11 cellular contexts compared by ENCODE assay signal in genomic region chr22:24178502-24179440, GRCh38. TPM values are rescaled to one million over a fixed set of nuclear protein-coding genes. Genes with fewer than 3 reads are reported as not detected.
DNase-seq lines count a peak whose midpoint lies in the region; ATAC-seq, FAIRE-seq and TF ChIP-seq lines count a peak whose summit lies in the region.
"Had no signal": no experiment of that assay in that cellular context is flagged by ENCODE, and none has a peak within 500 bp of the region (broad histone marks: within the 10 kb centered on the region; RNA-seq: fewer than 3 reads in every experiment).

No MANE protein-coding gene starts in this region.

- 94% methylated on average over 17 of the region's 21 CpGs for WGBS in HepG2 (ENCODE audit: low lambda C conversion rate)
- 86% methylated on average over 12 of the region's 21 CpGs for WGBS in right lobe of liver (ENCODE audit: insufficient coverage, low coverage, low lambda C conversion rate, missing lambda C conversion rate)

- TF ChIP-seq CTCF in HepG2 (CRISPR knock-in tag; IDR thresholded peaks at IDR 0.05) (peak; percentile 44), right lobe of liver (IDR thresholded peaks at IDR 0.05) (peak in 2 of 4 donors; percentile 15), RWPE2 (IDR thresholded peaks at IDR 0.05; ENCODE audit: poor library complexity, severe bottlenecking) (peak; percentile 37), foreskin keratinocyte (conservative IDR thresholded peaks at IDR 0.05) (peak; percentile 47), vagina (IDR thresholded peaks at IDR 0.05) (no peak)

- POLR2A ChIA-PET in HepG2 (lab: Yijun Ruan, JAX), result no interaction called here

- ATAC-seq in HepG2 (no peak), right lobe of liver (no peak), RWPE2 (ENCODE audit: low read depth) (no peak), foreskin keratinocyte (no peak), HG02870 (IDR thresholded peaks at IDR 0.05; ENCODE audit: unreplicated experiment) (no peak)

- intact Hi-C loops in HepG2 (cut with micrococcal nuclease; ENCODE audit: unreplicated experiment) (no loop called here), right lobe of liver (cut with DNase I) (no loop called here), vagina (cut with DNase I) (no loop called here)

- no peak for FAIRE-seq in HepG2 (lab: Jason Lieb, UNC)
- FAIRE-seq: endometrium had no signal

- no peaks in the 10 kb centered on the region for H3K79me2 ChIP-seq in HepG2 (ENCODE audit: insufficient read depth, low read length)

- H3K27ac ChIP-seq in HepG2 (ENCODE audit: extremely low read length, insufficient read depth, low read length), result no peak overlapping the region
- no peak overlapping the region for H3K27ac ChIP-seq in right lobe of liver
- H3K27ac ChIP-seq in RWPE2 (ENCODE audit: poor library complexity, severe bottlenecking), result no peak overlapping the region
- H3K27ac ChIP-seq in foreskin keratinocyte, result no peak overlapping the region
- peak overlapping the region; percentile 69 for H3K27ac ChIP-seq in vagina
- H3K27ac ChIP-seq: Peyer's patch had no signal

- peaks cover 23% of the 10 kb centered on the region for H3K4me1 ChIP-seq in HepG2 (ENCODE audit: insufficient read depth, low read length)
- H3K4me1 ChIP-seq in right lobe of liver, result peaks cover 0 to 5% (median 0%) of the 10 kb centered on the region in 4 donors
- H3K4me1 ChIP-seq in RWPE2 (ENCODE audit: insufficient read depth, poor library complexity, severe bottlenecking), result no peaks in the 10 kb centered on the region
- H3K4me1 ChIP-seq in foreskin keratinocyte, result no peaks in the 10 kb centered on the region
- H3K4me1 ChIP-seq in vagina, result peaks cover 52% of the 10 kb centered on the region

- TF ChIP-seq POLR2A in HepG2 (IDR thresholded peaks at IDR 0.05; ENCODE audit: insufficient read depth in 1 of 2, low read depth in 2 of 2, low read length in 2 of 2) (no peak), right lobe of liver (IDR thresholded peaks at IDR 0.05) (no peak), vagina (IDR thresholded peaks at IDR 0.05) (no peak)

- in situ Hi-C loops in HepG2 (cut with HindIII; ENCODE audit: extremely low pct_ligation_motif_present, low pct_unique_long_range_greater_than_20kb), result no loop called here

- CTCF ChIA-PET in HepG2 (lab: Yijun Ruan, JAX; ENCODE audit: low intra/inter-chr PET ratio, low total read pairs), result no interaction called here

- H3K27me3 ChIP-seq in HepG2 (ENCODE audit: control insufficient read depth in 1 of 2, insufficient read depth in 2 of 2, low read length in 2 of 2) (no peaks in the 10 kb centered on the region), right lobe of liver (no peaks in the 10 kb centered on the region), RWPE2 (ENCODE audit: insufficient read depth, poor library complexity, severe bottlenecking) (no peaks in the 10 kb centered on the region), foreskin keratinocyte (no peaks in the 10 kb centered on the region), vagina (no peaks in the 10 kb centered on the region)
- H3K27me3 ChIP-seq: Peyer's patch had no signal

- H3K4me2 ChIP-seq in HepG2 (ENCODE audit: low read depth, low read length), result no peak overlapping the region

- H2AFZ ChIP-seq in HepG2 (ENCODE audit: low read length), result no peak overlapping the region

- TF ChIP-seq RAD21 in HepG2 (CRISPR knock-in tag; IDR thresholded peaks at IDR 0.05), result no peak

- H3K36me3 ChIP-seq in HepG2 (replicated peaks in 1 of 2; ENCODE audit: control insufficient read depth in 1 of 2, insufficient read depth in 2 of 2, low read length in 2 of 2) (peaks cover 4 to 23% of the 10 kb centered on the region in 2 experiments; a peak in 3 of 5 replicates), right lobe of liver (no peaks in the 10 kb centered on the region), RWPE2 (ENCODE audit: low read depth) (peaks cover 5% of the 10 kb centered on the region; the same call in 1 of the 2 replicates), vagina (peaks cover 0 to 26% of the 10 kb centered on the region in 2 donors)

- BruUV-seq in HepG2 (replicated peaks; lab: Mats Ljungman, UMichigan), result no TSS peak

- H3K9me3 ChIP-seq in HepG2 (ENCODE audit: low read length) (no peaks in the 10 kb centered on the region), right lobe of liver (no peaks in the 10 kb centered on the region), RWPE2 (ENCODE audit: severe bottlenecking) (no peaks in the 10 kb centered on the region), vagina (no peaks in the 10 kb centered on the region)
- H3K9me3 ChIP-seq: Peyer's patch had no signal

- TF ChIP-seq EP300 in HepG2 (IDR thresholded peaks at IDR 0.05; ENCODE audit: low read depth in 2 of 2, low read length in 2 of 2) (no peak), HepG2 (CRISPR knock-in tag; IDR thresholded peaks at IDR 0.05; ENCODE audit: borderline replicate concordance) (no peak)

- H3K9ac ChIP-seq in HepG2 (ENCODE audit: insufficient read depth, low read depth, low read length), result no peak overlapping the region

- H3K4me3 ChIP-seq in HepG2 (replicated peaks in 1 of 3; ENCODE audit: insufficient read depth in 1 of 3, low read depth in 2 of 3, low read length in 3 of 3) (no peak overlapping the region), right lobe of liver (no peak overlapping the region), RWPE2 (ENCODE audit: severe bottlenecking) (no peak overlapping the region), vagina (no peak overlapping the region)
- H3K4me3 ChIP-seq: Peyer's patch had no signal

- H4K20me1 ChIP-seq in HepG2 (ENCODE audit: insufficient read depth, low read length), result peaks cover 6% of the 10 kb centered on the region; the same call in 1 of the 2 replicates

- DNase-seq in HepG2 (ENCODE audit: low spot score) (no peak), right lobe of liver (no peak), RWPE2 (ENCODE audit: low spot score) (no peak), foreskin keratinocyte (no peak), vagina (ENCODE audit: extremely low spot score in 2 of 2) (no peak), NCI-H446 treated with DMSO at 0.1 percent for 48 hours (lab: John Stamatoyannopoulos, UW) (no peak), DMS53 treated with DMSO at 0.1 percent for 48 hours (lab: John Stamatoyannopoulos, UW; ENCODE audit: unreplicated experiment) (no peak)
- DNase-seq: midbrain, Peyer's patch had no signal

TF ChIP-seq in HepG2, 621 proteins besides CTCF, POLR2A, EP300 and RAD21 (continues in another document):
- TF ChIP-seq, protein P1, sequence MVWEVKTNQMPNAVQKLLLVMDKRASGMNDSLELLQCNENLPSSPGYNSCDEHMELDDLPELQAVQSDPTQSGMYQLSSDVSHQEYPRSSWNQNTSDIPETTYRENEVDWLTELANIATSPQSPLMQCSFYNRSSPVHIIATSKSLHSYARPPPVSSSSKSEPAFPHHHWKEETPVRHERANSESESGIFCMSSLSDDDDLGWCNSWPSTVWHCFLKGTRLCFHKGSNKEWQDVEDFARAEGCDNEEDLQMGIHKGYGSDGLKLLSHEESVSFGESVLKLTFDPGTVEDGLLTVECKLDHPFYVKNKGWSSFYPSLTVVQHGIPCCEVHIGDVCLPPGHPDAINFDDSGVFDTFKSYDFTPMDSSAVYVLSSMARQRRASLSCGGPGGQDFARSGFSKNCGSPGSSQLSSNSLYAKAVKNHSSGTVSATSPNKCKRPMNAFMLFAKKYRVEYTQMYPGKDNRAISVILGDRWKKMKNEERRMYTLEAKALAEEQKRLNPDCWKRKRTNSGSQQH (CRISPR knock-in tag; IDR thresholded peaks at IDR 0.05; ENCODE audit: low read depth), result no peak
- TF ChIP-seq, protein P2, sequence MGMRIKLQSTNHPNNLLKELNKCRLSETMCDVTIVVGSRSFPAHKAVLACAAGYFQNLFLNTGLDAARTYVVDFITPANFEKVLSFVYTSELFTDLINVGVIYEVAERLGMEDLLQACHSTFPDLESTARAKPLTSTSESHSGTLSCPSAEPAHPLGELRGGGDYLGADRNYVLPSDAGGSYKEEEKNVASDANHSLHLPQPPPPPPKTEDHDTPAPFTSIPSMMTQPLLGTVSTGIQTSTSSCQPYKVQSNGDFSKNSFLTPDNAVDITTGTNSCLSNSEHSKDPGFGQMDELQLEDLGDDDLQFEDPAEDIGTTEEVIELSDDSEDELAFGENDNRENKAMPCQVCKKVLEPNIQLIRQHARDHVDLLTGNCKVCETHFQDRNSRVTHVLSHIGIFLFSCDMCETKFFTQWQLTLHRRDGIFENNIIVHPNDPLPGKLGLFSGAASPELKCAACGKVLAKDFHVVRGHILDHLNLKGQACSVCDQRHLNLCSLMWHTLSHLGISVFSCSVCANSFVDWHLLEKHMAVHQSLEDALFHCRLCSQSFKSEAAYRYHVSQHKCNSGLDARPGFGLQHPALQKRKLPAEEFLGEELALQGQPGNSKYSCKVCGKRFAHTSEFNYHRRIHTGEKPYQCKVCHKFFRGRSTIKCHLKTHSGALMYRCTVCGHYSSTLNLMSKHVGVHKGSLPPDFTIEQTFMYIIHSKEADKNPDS (CRISPR knock-in tag; IDR thresholded peaks at IDR 0.05), result no peak

RNA-seq across cellular contexts. Expression of gene SUSD2, which starts 2.5 kb away (rescaled TPM):
- total RNA-seq in HepG2 (2016; rRNA removed; fragmentation: Illumina TruSeq; extraction: Trizol), result 0.94 and 2.1 TPM in 2 replicates
- total RNA-seq in HepG2 (2016; cell fraction: cytosol; rRNA removed; fragmentation: Illumina TruSeq; extraction: Trizol; ENCODE audit: low read depth), result 0.20 and 0.44 TPM in 2 replicates
- total RNA-seq in HepG2 (2016; cell fraction: insoluble cytoplasmic fraction; rRNA removed; fragmentation: Illumina TruSeq; extraction: Trizol), result 0.64 and 2.1 TPM in 2 replicates
- 0.48 and 0.49 TPM in 2 replicates for total RNA-seq in HepG2 (2016; cell fraction: membrane; rRNA removed; fragmentation: Illumina TruSeq; extraction: Trizol)
- total RNA-seq in HepG2 (2016; cell fraction: nucleus; rRNA removed; fragmentation: Illumina TruSeq; extraction: Trizol), result 3.6 and 3.8 TPM in 2 replicates
- polyA plus RNA-seq in HepG2 (2011; rRNA removed), result 11.0 and 12.7 TPM in 2 replicates
- polyA plus RNA-seq in HepG2 (2011; cell fraction: cytosol; rRNA removed), result 3.8 and 6.5 TPM in 2 replicates
- polyA plus RNA-seq in HepG2 (2011; cell fraction: nucleus; rRNA removed), result 12.4 and 16.2 TPM in 2 replicates
- polyA plus RNA-seq in HepG2 (2012), result 2.7 and 4.1 TPM in 2 replicates
- 0.27 and 0.36 TPM in 2 replicates for polyA plus RNA-seq in HepG2 (2016; cell fraction: cytosol; fragmentation: Illumina TruSeq; extraction: Trizol; ENCODE audit: low read depth)
- 1.3 and 1.8 TPM in 2 replicates for polyA plus RNA-seq in HepG2 (2016; cell fraction: insoluble cytoplasmic fraction; fragmentation: Illumina TruSeq; extraction: Trizol; ENCODE audit: low read depth)
- 0.41 and 0.74 TPM in 2 replicates for polyA plus RNA-seq in HepG2 (2016; cell fraction: membrane; fragmentation: Illumina TruSeq; extraction: Trizol; ENCODE audit: low read depth)
- polyA plus RNA-seq in HepG2 (2016; cell fraction: nucleus; fragmentation: Illumina TruSeq; extraction: Trizol; ENCODE audit: insufficient read depth, low read depth), result 8.0 and 8.7 TPM in 2 replicates
- 0.77 and 15.6 TPM in 2 replicates for polyA minus RNA-seq in HepG2 (2011; rRNA and poly(A)+ RNA removed; ENCODE audit: low replicate concordance)
- polyA minus RNA-seq in HepG2 (2011; cell fraction: cytosol; rRNA and poly(A)+ RNA removed), result 5.4 and 6.8 TPM in 2 replicates
- polyA minus RNA-seq in HepG2 (2011; cell fraction: nucleus; rRNA and poly(A)+ RNA removed), result 4.4 and 4.6 TPM in 2 replicates
- 1 to 10 TPM in 4 of 6 experiments, under 1 TPM in 2; 0.61 to 6.8 (median 2.0) TPM for total RNA-seq in right lobe of liver
- 0.03 and 0.04 TPM in 2 replicates for total RNA-seq in foreskin keratinocyte
- 0.04 TPM in 1 of 2 replicates, not detected in the other for polyA plus RNA-seq in foreskin keratinocyte
- total RNA-seq in vagina, result 9.1 TPM

Comparison
In these comparisons a context has a peak if more than half of its experiments do, and no peak if none do; other contexts are left out.
1. CTCF ChIP-seq: peak in HepG2 (single experiment), RWPE2 (single experiment) and foreskin keratinocyte (single experiment); none in vagina (0 of 3).